In the genomic region with DNA sequence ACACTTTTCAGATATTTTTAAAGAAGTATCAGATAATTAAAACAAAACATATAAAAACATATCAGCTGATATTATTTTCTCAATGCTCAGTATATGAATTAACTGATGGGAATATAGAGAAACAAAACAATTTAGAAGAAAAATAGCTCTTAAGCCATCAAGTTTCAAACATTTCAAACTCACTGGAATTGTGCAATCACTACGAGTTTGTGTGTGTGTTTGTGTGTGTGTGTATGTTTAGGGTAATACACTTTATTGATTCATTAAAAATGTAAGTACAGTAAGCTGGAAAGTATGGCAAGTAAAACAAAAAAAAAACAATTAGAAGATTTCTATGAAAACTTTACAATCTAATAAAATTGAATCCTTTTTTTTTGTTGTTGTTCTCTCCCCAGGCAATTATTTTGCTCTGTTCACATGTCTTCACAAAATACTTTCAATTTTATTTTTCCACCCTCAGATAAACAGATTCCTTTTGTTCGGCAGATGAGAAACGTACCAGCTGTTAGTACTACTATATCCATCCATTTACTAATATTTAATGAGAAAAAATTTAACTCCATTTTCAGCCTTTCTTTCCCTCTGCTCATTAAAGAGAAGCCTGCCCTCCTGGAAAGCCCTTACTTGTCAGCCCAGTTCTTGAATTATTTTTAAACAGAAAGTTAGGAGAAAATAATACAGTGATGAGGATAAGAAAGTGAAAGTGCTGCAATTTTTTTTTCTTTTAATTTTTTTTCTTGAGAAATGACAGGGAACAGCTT, we compare ENCODE assay signal across 12 cellular contexts.
DNase-seq lines count a peak whose midpoint lies in the region; ATAC-seq and TF ChIP-seq lines count a peak whose summit lies in the region.
"Had no signal": no experiment of that assay in that cellular context is flagged by ENCODE, and none has a peak within 500 bp of the region (broad histone marks: within the 10 kb centered on the region; RNA-seq: fewer than 3 reads in every experiment).

No MANE protein-coding gene starts in this region.

- H3K36me3 ChIP-seq in ascending aorta = no peaks in the 10 kb centered on the region
- no peaks in the 10 kb centered on the region for H3K36me3 ChIP-seq in upper lobe of right lung

- TF ChIP-seq CTCF in ascending aorta (IDR thresholded peaks at IDR 0.05) (no peak), upper lobe of right lung (IDR thresholded peaks at IDR 0.05) (no peak), GM10266 (IDR thresholded peaks at IDR 0.05; ENCODE audit: control insufficient read depth, insufficient read depth, low read depth, missing control alignments) (no peak)

- H3K27me3 Mint-ChIP-seq in activated naive CD8-positive, alpha-beta T cell treated with anti-CD3 and anti-CD28 coated beads, Interleukin-2, amount 10 ng/mL, durations not matched to agents 7 days and 5 days = peaks cover 4% of the 10 kb centered on the region
- H3K27me3 Mint-ChIP-seq in activated naive CD8-positive, alpha-beta T cell treated with anti-CD3 and anti-CD28 coated beads for 36 hours = no peaks in the 10 kb centered on the region
- H3K27me3 Mint-ChIP-seq: effector memory CD8-positive, alpha-beta T cell had no signal

- H3K4me1 ChIP-seq in ascending aorta (peaks cover 0 to 7% of the 10 kb centered on the region in 2 donors), upper lobe of right lung (no peaks in the 10 kb centered on the region)

- H3K27ac Mint-ChIP-seq in activated naive CD8-positive, alpha-beta T cell treated with anti-CD3 and anti-CD28 coated beads, Interleukin-2, amount 10 ng/mL, durations not matched to agents 7 days and 5 days = no peak overlapping the region
- no peak overlapping the region for H3K27ac Mint-ChIP-seq in activated naive CD8-positive, alpha-beta T cell treated with anti-CD3 and anti-CD28 coated beads for 36 hours
- H3K27ac Mint-ChIP-seq: effector memory CD8-positive, alpha-beta T cell; stimulated activated effector memory CD8-positive, alpha-beta T cell treated with anti-CD3 and anti-CD28 coated beads, Interleukin-12 subunit alpha, Interleukin-12 subunit beta, amount 100 ng/mL, for 72 hours had no signal

- H3K36me3 Mint-ChIP-seq in activated naive CD8-positive, alpha-beta T cell treated with anti-CD3 and anti-CD28 coated beads, Interleukin-2, amount 10 ng/mL, durations not matched to agents 7 days and 5 days = no peaks in the 10 kb centered on the region
- H3K36me3 Mint-ChIP-seq in activated naive CD8-positive, alpha-beta T cell treated with anti-CD3 and anti-CD28 coated beads for 36 hours = no peaks in the 10 kb centered on the region
- H3K36me3 Mint-ChIP-seq: stimulated activated effector memory CD8-positive, alpha-beta T cell treated with anti-CD3 and anti-CD28 coated beads, Interleukin-12 subunit alpha, Interleukin-12 subunit beta, amount 100 ng/mL, for 72 hours had no signal

- H3K4me1 Mint-ChIP-seq in activated naive CD8-positive, alpha-beta T cell treated with anti-CD3 and anti-CD28 coated beads, Interleukin-2, amount 10 ng/mL, durations not matched to agents 7 days and 5 days = peaks cover 4% of the 10 kb centered on the region
- H3K4me1 Mint-ChIP-seq in activated naive CD8-positive, alpha-beta T cell treated with anti-CD3 and anti-CD28 coated beads for 36 hours = peaks cover 8% of the 10 kb centered on the region
- H3K4me1 Mint-ChIP-seq: stimulated activated effector memory CD8-positive, alpha-beta T cell treated with anti-CD3 and anti-CD28 coated beads, Interleukin-12 subunit alpha, Interleukin-12 subunit beta, amount 100 ng/mL, for 72 hours had no signal

- DNase-seq in activated naive CD8-positive, alpha-beta T cell treated with anti-CD3 and anti-CD28 coated beads, Interleukin-2, amount 10 ng/mL, durations not matched to agents 7 days and 5 days = no peak
- DNase-seq in activated naive CD8-positive, alpha-beta T cell treated with anti-CD3 and anti-CD28 coated beads for 36 hours = no peak
- DNase-seq in ascending aorta (ENCODE audit: low spot score in 2 of 2) = no peak
- peak; percentile 38 for DNase-seq in kidney glomerular epithelial cell (lab: John Stamatoyannopoulos, UW)
- no peak for DNase-seq in upper lobe of right lung
- no peak for DNase-seq in GM10266 (ENCODE audit: extremely low spot score)
- no peak for DNase-seq in stimulated activated CD4-positive, alpha-beta T cell treated with anti-CD3 and anti-CD28 coated beads, Interleukin-2, amount 100 ng/mL, for 48 hours
- DNase-seq in NCI-H2107 (lab: John Stamatoyannopoulos, UW) = no peak
- DNase-seq: activated CD4-positive, alpha-beta T cell treated with anti-CD3 and anti-CD28 coated beads for 48 hours; effector memory CD8-positive, alpha-beta T cell had no signal

- POLR2A ChIA-PET in activated naive CD8-positive, alpha-beta T cell treated with anti-CD3 and anti-CD28 coated beads, Interleukin-2, amount 10 ng/mL, durations not matched to agents 7 days and 5 days (lab: Charles Lee) = no interaction called here

- H3K4me3 Mint-ChIP-seq in activated naive CD8-positive, alpha-beta T cell treated with anti-CD3 and anti-CD28 coated beads, Interleukin-2, amount 10 ng/mL, durations not matched to agents 7 days and 5 days = peak overlapping the region; percentile 65
- no peak overlapping the region for H3K4me3 Mint-ChIP-seq in activated naive CD8-positive, alpha-beta T cell treated with anti-CD3 and anti-CD28 coated beads for 36 hours
- H3K4me3 Mint-ChIP-seq: effector memory CD8-positive, alpha-beta T cell; neural crest cell; stimulated activated effector memory CD8-positive, alpha-beta T cell treated with anti-CD3 and anti-CD28 coated beads, Interleukin-12 subunit alpha, Interleukin-12 subunit beta, amount 100 ng/mL, for 72 hours had no signal

- H3K27ac ChIP-seq in ascending aorta = peak overlapping the region; percentile 23 to 26
- peak overlapping the region; percentile 44 for H3K27ac ChIP-seq in upper lobe of right lung

- H3K27me3 ChIP-seq in ascending aorta = no peaks in the 10 kb centered on the region
- H3K27me3 ChIP-seq in upper lobe of right lung = no peaks in the 10 kb centered on the region

- no peaks in the 10 kb centered on the region for H3K9me3 ChIP-seq in ascending aorta
- H3K9me3 ChIP-seq in upper lobe of right lung = no peaks in the 10 kb centered on the region

- peaks cover 1% of the 10 kb centered on the region for H3K9me3 Mint-ChIP-seq in activated naive CD8-positive, alpha-beta T cell treated with anti-CD3 and anti-CD28 coated beads, Interleukin-2, amount 10 ng/mL, durations not matched to agents 7 days and 5 days
- no peaks in the 10 kb centered on the region for H3K9me3 Mint-ChIP-seq in activated naive CD8-positive, alpha-beta T cell treated with anti-CD3 and anti-CD28 coated beads for 36 hours
- H3K9me3 Mint-ChIP-seq: neural crest cell had no signal

- no peak for ATAC-seq in activated naive CD8-positive, alpha-beta T cell treated with anti-CD3 and anti-CD28 coated beads, Interleukin-2, amount 10 ng/mL, durations not matched to agents 7 days and 5 days (ENCODE audit: low read depth)
- no peak for ATAC-seq in upper lobe of right lung
- ATAC-seq: effector memory CD8-positive, alpha-beta T cell; stimulated activated effector memory CD8-positive, alpha-beta T cell treated with anti-CD3 and anti-CD28 coated beads, Interleukin-12 subunit alpha, Interleukin-12 subunit beta, amount 100 ng/mL, for 72 hours had no signal

- H3K4me3 ChIP-seq in ascending aorta (peak overlapping the region; percentile 42 to 47), upper lobe of right lung (peak overlapping the region; percentile 31)

- intact Hi-C loops in ascending aorta (cut with DNase I) = no loop called here
- intact Hi-C loops in upper lobe of right lung (cut with DNase I) = no loop called here
